In the genomic region with DNA sequence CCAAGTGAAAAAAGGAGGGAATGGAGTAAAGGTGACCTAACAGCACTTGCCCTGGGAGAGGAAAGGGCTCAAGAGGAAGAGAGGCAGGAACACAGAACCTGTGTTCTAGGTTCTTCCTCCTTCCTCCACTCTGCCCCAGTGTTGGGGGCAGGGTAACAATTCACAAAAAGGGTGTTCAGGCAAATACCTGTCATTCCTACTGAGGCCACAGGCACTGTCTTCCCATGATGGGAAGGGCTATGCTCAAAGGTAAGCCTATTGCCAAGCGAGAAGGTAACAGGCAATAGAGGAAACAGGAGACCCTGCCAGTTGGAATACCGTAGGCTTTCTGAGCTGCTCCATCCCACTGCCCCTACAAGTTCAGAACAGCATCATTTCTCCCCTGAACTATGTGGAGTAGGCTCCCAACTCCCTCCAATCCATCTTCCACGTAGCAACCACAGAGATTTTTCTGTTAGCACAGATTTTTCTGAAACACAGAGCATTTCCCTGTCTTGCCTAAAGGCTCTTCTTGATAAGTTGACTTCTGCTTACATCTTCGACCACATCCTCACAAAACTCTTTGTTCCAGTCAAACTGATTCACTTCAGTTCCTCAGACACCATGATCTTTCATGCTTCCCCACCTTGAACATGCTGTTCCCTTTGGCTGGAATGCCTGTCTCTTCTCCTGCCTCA, we compare ENCODE assay signal across 1 cellular context.
TF ChIP-seq lines count a peak whose summit lies in the region.

No MANE protein-coding gene starts in this region.

TF ChIP-seq in GM23338, 12 proteins besides CTCF, POLR2A, EP300 and RAD21:
- TF ChIP-seq ZNF331 (CRISPR knock-in tag; IDR thresholded peaks at IDR 0.05; ENCODE audit: low read depth) = no peak
- TF ChIP-seq POLR2AphosphoS5 (IDR thresholded peaks at IDR 0.05; ENCODE audit: low read depth) = no peak
- TF ChIP-seq STAT1 (IDR thresholded peaks at IDR 0.05; ENCODE audit: unreplicated experiment) = no peak
- no peak for TF ChIP-seq EZH2 (IDR thresholded peaks at IDR 0.05; ENCODE audit: low read depth, unreplicated experiment)
- TF ChIP-seq ZNF114 (CRISPR knock-in tag; IDR thresholded peaks at IDR 0.05) = no peak
- no peak for TF ChIP-seq JUNB (IDR thresholded peaks at IDR 0.05; ENCODE audit: unreplicated experiment)
- TF ChIP-seq, protein P1, sequence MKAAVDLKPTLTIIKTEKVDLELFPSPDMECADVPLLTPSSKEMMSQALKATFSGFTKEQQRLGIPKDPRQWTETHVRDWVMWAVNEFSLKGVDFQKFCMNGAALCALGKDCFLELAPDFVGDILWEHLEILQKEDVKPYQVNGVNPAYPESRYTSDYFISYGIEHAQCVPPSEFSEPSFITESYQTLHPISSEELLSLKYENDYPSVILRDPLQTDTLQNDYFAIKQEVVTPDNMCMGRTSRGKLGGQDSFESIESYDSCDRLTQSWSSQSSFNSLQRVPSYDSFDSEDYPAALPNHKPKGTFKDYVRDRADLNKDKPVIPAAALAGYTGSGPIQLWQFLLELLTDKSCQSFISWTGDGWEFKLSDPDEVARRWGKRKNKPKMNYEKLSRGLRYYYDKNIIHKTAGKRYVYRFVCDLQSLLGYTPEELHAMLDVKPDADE (IDR thresholded peaks at IDR 0.05) = no peak
- TF ChIP-seq, protein P2, sequence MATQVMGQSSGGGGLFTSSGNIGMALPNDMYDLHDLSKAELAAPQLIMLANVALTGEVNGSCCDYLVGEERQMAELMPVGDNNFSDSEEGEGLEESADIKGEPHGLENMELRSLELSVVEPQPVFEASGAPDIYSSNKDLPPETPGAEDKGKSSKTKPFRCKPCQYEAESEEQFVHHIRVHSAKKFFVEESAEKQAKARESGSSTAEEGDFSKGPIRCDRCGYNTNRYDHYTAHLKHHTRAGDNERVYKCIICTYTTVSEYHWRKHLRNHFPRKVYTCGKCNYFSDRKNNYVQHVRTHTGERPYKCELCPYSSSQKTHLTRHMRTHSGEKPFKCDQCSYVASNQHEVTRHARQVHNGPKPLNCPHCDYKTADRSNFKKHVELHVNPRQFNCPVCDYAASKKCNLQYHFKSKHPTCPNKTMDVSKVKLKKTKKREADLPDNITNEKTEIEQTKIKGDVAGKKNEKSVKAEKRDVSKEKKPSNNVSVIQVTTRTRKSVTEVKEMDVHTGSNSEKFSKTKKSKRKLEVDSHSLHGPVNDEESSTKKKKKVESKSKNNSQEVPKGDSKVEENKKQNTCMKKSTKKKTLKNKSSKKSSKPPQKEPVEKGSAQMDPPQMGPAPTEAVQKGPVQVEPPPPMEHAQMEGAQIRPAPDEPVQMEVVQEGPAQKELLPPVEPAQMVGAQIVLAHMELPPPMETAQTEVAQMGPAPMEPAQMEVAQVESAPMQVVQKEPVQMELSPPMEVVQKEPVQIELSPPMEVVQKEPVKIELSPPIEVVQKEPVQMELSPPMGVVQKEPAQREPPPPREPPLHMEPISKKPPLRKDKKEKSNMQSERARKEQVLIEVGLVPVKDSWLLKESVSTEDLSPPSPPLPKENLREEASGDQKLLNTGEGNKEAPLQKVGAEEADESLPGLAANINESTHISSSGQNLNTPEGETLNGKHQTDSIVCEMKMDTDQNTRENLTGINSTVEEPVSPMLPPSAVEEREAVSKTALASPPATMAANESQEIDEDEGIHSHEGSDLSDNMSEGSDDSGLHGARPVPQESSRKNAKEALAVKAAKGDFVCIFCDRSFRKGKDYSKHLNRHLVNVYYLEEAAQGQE (IDR thresholded peaks at IDR 0.05; ENCODE audit: unreplicated experiment) = no peak
- no peak for TF ChIP-seq EZH2phosphoT487 (IDR thresholded peaks at IDR 0.05; ENCODE audit: unreplicated experiment)
- TF ChIP-seq, protein P3, sequence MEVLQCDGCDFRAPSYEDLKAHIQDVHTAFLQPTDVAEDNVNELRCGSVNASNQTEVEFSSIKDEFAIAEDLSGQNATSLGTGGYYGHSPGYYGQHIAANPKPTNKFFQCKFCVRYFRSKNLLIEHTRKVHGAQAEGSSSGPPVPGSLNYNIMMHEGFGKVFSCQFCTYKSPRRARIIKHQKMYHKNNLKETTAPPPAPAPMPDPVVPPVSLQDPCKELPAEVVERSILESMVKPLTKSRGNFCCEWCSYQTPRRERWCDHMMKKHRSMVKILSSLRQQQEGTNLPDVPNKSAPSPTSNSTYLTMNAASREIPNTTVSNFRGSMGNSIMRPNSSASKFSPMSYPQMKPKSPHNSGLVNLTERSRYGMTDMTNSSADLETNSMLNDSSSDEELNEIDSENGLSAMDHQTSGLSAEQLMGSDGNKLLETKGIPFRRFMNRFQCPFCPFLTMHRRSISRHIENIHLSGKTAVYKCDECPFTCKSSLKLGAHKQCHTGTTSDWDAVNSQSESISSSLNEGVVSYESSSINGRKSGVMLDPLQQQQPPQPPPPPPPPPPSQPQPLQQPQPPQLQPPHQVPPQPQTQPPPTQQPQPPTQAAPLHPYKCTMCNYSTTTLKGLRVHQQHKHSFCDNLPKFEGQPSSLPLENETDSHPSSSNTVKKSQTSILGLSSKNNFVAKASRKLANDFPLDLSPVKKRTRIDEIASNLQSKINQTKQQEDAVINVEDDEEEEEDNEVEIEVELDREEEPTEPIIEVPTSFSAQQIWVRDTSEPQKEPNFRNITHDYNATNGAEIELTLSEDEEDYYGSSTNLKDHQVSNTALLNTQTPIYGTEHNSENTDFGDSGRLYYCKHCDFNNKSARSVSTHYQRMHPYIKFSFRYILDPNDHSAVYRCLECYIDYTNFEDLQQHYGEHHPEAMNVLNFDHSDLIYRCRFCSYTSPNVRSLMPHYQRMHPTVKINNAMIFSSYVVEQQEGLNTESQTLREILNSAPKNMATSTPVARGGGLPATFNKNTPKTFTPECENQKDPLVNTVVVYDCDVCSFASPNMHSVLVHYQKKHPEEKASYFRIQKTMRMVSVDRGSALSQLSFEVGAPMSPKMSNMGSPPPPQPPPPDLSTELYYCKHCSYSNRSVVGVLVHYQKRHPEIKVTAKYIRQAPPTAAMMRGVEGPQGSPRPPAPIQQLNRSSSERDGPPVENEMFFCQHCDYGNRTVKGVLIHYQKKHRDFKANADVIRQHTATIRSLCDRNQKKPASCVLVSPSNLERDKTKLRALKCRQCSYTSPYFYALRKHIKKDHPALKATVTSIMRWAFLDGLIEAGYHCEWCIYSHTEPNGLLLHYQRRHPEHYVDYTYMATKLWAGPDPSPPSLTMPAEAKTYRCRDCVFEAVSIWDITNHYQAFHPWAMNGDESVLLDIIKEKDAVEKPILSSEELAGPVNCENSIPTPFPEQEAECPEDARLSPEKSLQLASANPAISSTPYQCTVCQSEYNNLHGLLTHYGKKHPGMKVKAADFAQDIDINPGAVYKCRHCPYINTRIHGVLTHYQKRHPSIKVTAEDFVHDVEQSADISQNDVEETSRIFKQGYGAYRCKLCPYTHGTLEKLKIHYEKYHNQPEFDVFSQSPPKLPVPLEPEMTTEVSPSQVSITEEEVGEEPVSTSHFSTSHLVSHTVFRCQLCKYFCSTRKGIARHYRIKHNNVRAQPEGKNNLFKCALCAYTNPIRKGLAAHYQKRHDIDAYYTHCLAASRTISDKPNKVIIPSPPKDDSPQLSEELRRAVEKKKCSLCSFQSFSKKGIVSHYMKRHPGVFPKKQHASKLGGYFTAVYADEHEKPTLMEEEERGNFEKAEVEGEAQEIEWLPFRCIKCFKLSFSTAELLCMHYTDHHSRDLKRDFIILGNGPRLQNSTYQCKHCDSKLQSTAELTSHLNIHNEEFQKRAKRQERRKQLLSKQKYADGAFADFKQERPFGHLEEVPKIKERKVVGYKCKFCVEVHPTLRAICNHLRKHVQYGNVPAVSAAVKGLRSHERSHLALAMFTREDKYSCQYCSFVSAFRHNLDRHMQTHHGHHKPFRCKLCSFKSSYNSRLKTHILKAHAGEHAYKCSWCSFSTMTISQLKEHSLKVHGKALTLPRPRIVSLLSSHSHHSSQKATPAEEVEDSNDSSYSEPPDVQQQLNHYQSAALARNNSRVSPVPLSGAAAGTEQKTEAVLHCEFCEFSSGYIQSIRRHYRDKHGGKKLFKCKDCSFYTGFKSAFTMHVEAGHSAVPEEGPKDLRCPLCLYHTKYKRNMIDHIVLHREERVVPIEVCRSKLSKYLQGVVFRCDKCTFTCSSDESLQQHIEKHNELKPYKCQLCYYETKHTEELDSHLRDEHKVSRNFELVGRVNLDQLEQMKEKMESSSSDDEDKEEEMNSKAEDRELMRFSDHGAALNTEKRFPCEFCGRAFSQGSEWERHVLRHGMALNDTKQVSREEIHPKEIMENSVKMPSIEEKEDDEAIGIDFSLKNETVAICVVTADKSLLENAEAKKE (CRISPR knock-in tag; IDR thresholded peaks at IDR 0.05) = no peak
- no peak for TF ChIP-seq CREB1 (CRISPR knock-in tag; IDR thresholded peaks at IDR 0.05; ENCODE audit: low read depth)
